In genomic region chr15:39228889-39229288, GRCh38 we compare ENCODE assay signal across 19 cellular contexts.
DNase-seq lines count a peak whose midpoint lies in the region; ATAC-seq, FAIRE-seq and TF ChIP-seq lines count a peak whose summit lies in the region.
"Had no signal": no experiment of that assay in that cellular context is flagged by ENCODE, and none has a peak within 500 bp of the region (broad histone marks: within the 10 kb centered on the region; RNA-seq: fewer than 3 reads in every experiment).

No MANE protein-coding gene starts in this region.

- no peaks in the 10 kb centered on the region for H3K23me2 ChIP-seq in H9 (ENCODE audit: insufficient read length, low read depth, low read length, poor library complexity, severe bottlenecking)

- H3K36me3 Mint-ChIP-seq in H9 (ENCODE audit: insufficient read depth in 1 of 3, low read depth in 3 of 3) = no peaks in the 10 kb centered on the region
- no peaks in the 10 kb centered on the region for H3K36me3 Mint-ChIP-seq in activated naive CD8-positive, alpha-beta T cell treated with anti-CD3 and anti-CD28 coated beads for 36 hours
- H3K36me3 Mint-ChIP-seq: CD4-positive, alpha-beta memory T cell had no signal

- no peak overlapping the region for H3K9ac ChIP-seq in H9 (ENCODE audit: extremely low read depth, insufficient read length, low read length)
- H3K9ac ChIP-seq in IMR-90 (ENCODE audit: low read depth, low read length) = no peak overlapping the region
- no peak overlapping the region for H3K9ac ChIP-seq in endothelial cell of umbilical vein (replicated peaks; ENCODE audit: extremely low read depth, insufficient read depth, low read length)
- H3K9ac ChIP-seq: GM23248 had no signal

- H2AFZ ChIP-seq in H9 (ENCODE audit: low read length) (no peak overlapping the region), IMR-90 (replicated peaks; ENCODE audit: low read length, poor library complexity) (no peak overlapping the region), endothelial cell of umbilical vein (ENCODE audit: low read depth, low read length) (no peak overlapping the region)
- H2AFZ ChIP-seq: GM23248 had no signal

- DNase-seq in H9 (no peak), IMR-90 (no peak), endothelial cell of umbilical vein (ENCODE audit: low read depth, low spot score) (no peak), myocyte (ENCODE audit: low read depth) (peak; percentile 59), heart left ventricle (no peak), putamen (ENCODE audit: low spot score) (no peak), psoas muscle (no peak)
- DNase-seq in activated naive CD8-positive, alpha-beta T cell treated with anti-CD3 and anti-CD28 coated beads for 36 hours = no peak
- DNase-seq: C1 segment of cervical spinal cord; Calu3; CD4-positive, alpha-beta memory T cell; COR-L47; DMS79 treated with DMSO at 0.1 percent for 48 hours; GF-D8; GM23248; HCEC 1CT had no signal

- CTCF ChIA-PET in IMR-90 (lab: Yijun Ruan, JAX) = no interaction called here
- CTCF ChIA-PET in endothelial cell of umbilical vein (lab: Charles Lee) = interaction anchor here (0.9 to 1.2 kb wide), 4 partner anchors 9 to 521 kb away, joined by 3 read pairs; no protein-coding TSS in a partner anchor

- H2BK5ac ChIP-seq in H9 (ENCODE audit: insufficient read length, low read length) = no peak overlapping the region
- no peak overlapping the region for H2BK5ac ChIP-seq in IMR-90 (ENCODE audit: low read depth, low read length, poor library complexity, severe bottlenecking)

- H3K27me3 ChIP-seq in H9 (ENCODE audit: insufficient read depth, low read length) (no peaks in the 10 kb centered on the region), IMR-90 (ENCODE audit: control insufficient read depth, insufficient read depth, low read length) (no peaks in the 10 kb centered on the region), endothelial cell of umbilical vein (ENCODE audit: control insufficient read depth in 2 of 2, insufficient read depth in 2 of 2, low read length in 2 of 2) (no peaks in the 10 kb centered on the region), heart left ventricle (no peaks in the 10 kb centered on the region), psoas muscle (ENCODE audit: insufficient read depth in 3 of 3, low read length in 2 of 3) (peaks cover 0 to 2% (median 0%) of the 10 kb centered on the region in 3 donors)

- H3K79me1 ChIP-seq in H9 (ENCODE audit: insufficient read depth, low read depth, low read length, poor library complexity, severe bottlenecking) (no peaks in the 10 kb centered on the region), IMR-90 (ENCODE audit: low read depth in 1 of 2, low read length in 2 of 2) (peaks cover 0 to 6% of the 10 kb centered on the region in 2 experiments; a peak in 1 of 4 replicates)

- no TSS peak for BruUV-seq in IMR-90 (replicated peaks; lab: Mats Ljungman, UMichigan)
- BruUV-seq in endothelial cell of umbilical vein (replicated peaks; lab: Mats Ljungman, UMichigan) = no TSS peak

- H3K9me3 ChIP-seq in H9 (ENCODE audit: control insufficient read depth, low read depth, low read length) (no peaks in the 10 kb centered on the region), IMR-90 (ENCODE audit: control insufficient read depth, insufficient read depth, low read length) (no peaks in the 10 kb centered on the region), endothelial cell of umbilical vein (replicated peaks; ENCODE audit: control insufficient read depth, insufficient read depth, low read length) (no peaks in the 10 kb centered on the region), heart left ventricle (no peaks in the 10 kb centered on the region), psoas muscle (no peaks in the 10 kb centered on the region)

- H2AK9ac ChIP-seq in IMR-90 (replicated peaks; ENCODE audit: low read depth, low read length, poor library complexity) = no peak overlapping the region

- in situ Hi-C loops in IMR-90 (cut with MboI; ENCODE audit: low sequenced_read_pairs) = no loop called here

- H3K4ac ChIP-seq in H9 (ENCODE audit: low read depth, low read length) (no peak overlapping the region), IMR-90 (ENCODE audit: low read depth, low read length) (peak overlapping the region; percentile 69)

- H3K14ac ChIP-seq in H9 (ENCODE audit: insufficient read depth, low read length) (no peak overlapping the region), IMR-90 (replicated peaks; ENCODE audit: low read depth, low read length) (peak overlapping the region; percentile 79; the same call in 1 of the 2 replicates)

- dilution Hi-C loops in IMR-90 (cut with HindIII; ENCODE audit: low sequenced_read_pairs, unreplicated experiment) = no loop called here
- dilution Hi-C loops in endothelial cell of umbilical vein (cut with MboI; ENCODE audit: extremely low pct_ligation_motif_present, low sequenced_read_pairs) = no loop called here

- H2AK5ac ChIP-seq in H9 (ENCODE audit: insufficient read length, low read length) (no peak overlapping the region), IMR-90 (ENCODE audit: low read depth, low read length) (peak overlapping the region; percentile 93)

- no peak overlapping the region for H3T11ph ChIP-seq in H9 (ENCODE audit: low read length)

- no peak overlapping the region for H3K4me3 ChIP-seq in IMR-90 (ENCODE audit: insufficient read depth, low read depth, low read length)
- no peak overlapping the region for H3K4me3 ChIP-seq in endothelial cell of umbilical vein (replicated peaks in 1 of 3; ENCODE audit: insufficient read depth in 1 of 3, low read depth in 1 of 3, low read length in 3 of 3)
- H3K4me3 ChIP-seq in heart left ventricle = no peak overlapping the region
- H3K4me3 ChIP-seq in psoas muscle = no peak overlapping the region
- H3K4me3 ChIP-seq: GM23248 had no signal

- H3K18ac ChIP-seq in H9 (ENCODE audit: insufficient read length, low read depth, low read length) (no peak overlapping the region), IMR-90 (ENCODE audit: low read depth, low read length) (0 out of 2 replicates have a peak overlapping the region, but pooled peaks have one; percentile 71)

- no peak overlapping the region for H4K5ac ChIP-seq in H9 (ENCODE audit: insufficient read length, low read depth, low read length)
- no peak overlapping the region for H4K5ac ChIP-seq in IMR-90 (ENCODE audit: low read depth, low read length)

- H3K4me2 ChIP-seq in H9 (ENCODE audit: insufficient read depth, insufficient read length, low read length) (no peak overlapping the region), IMR-90 (ENCODE audit: low read depth, low read length) (no peak overlapping the region), endothelial cell of umbilical vein (ENCODE audit: insufficient read depth, low read length) (no peak overlapping the region)

- peaks cover 4% of the 10 kb centered on the region; the same call in 1 of the 2 replicates for H3K4me1 ChIP-seq in H9 (ENCODE audit: insufficient read depth, low read length)
- H3K4me1 ChIP-seq in IMR-90 (ENCODE audit: control insufficient read depth, insufficient read depth, low read length) = peaks cover 16% of the 10 kb centered on the region
- H3K4me1 ChIP-seq in endothelial cell of umbilical vein (ENCODE audit: control insufficient read depth, extremely low read depth, insufficient read depth, low read length) = peaks cover 39% of the 10 kb centered on the region
- H3K4me1 ChIP-seq in heart left ventricle = peaks cover 0 to 9% (median 0%) of the 10 kb centered on the region in 12 donors
- no peaks in the 10 kb centered on the region for H3K4me1 ChIP-seq in psoas muscle

- TF ChIP-seq CTCF in H9 (conservative IDR thresholded peaks at IDR 0.05) (no peak), IMR-90 (conservative IDR thresholded peaks at IDR 0.05; ENCODE audit: low read depth, low read length) (no peak), endothelial cell of umbilical vein (IDR thresholded peaks at IDR 0.05; ENCODE audit: extremely low read depth in 1 of 2, insufficient read depth in 1 of 2, low read depth in 1 of 2, low read length in 2 of 2) (no peak), heart left ventricle (IDR thresholded peaks at IDR 0.05) (no peak), psoas muscle (IDR thresholded peaks at IDR 0.05) (no peak)

- no peak overlapping the region for H3K27ac Mint-ChIP-seq in H9
- H3K27ac Mint-ChIP-seq in activated naive CD8-positive, alpha-beta T cell treated with anti-CD3 and anti-CD28 coated beads for 36 hours = no peak overlapping the region
- H3K27ac Mint-ChIP-seq: CD4-positive, alpha-beta memory T cell had no signal

- H4K20me1 ChIP-seq in H9 (ENCODE audit: control insufficient read depth, insufficient read depth, insufficient read length) = no peaks in the 10 kb centered on the region
- no peaks in the 10 kb centered on the region for H4K20me1 ChIP-seq in IMR-90 (ENCODE audit: insufficient read depth, low read length)
- H4K20me1 ChIP-seq in endothelial cell of umbilical vein (replicated peaks; ENCODE audit: control insufficient read depth, extremely low read depth, insufficient read depth, low read length) = no peaks in the 10 kb centered on the region

- H3K9me1 ChIP-seq in IMR-90 (ENCODE audit: insufficient read depth, low read length) (peaks cover 13% of the 10 kb centered on the region), endothelial cell of umbilical vein (replicated peaks; ENCODE audit: control insufficient read depth, extremely low read depth, insufficient read depth, low read length) (no peaks in the 10 kb centered on the region)

- TF ChIP-seq POLR2A in IMR-90 (IDR thresholded peaks at IDR 0.05; ENCODE audit: low read depth, low read length) (no peak), endothelial cell of umbilical vein (IDR thresholded peaks at IDR 0.05; ENCODE audit: low read depth, low read length) (no peak), heart left ventricle (IDR thresholded peaks at IDR 0.05) (no peak)

- no peak overlapping the region for H3K4me3 Mint-ChIP-seq in H9
- H3K4me3 Mint-ChIP-seq in activated naive CD8-positive, alpha-beta T cell treated with anti-CD3 and anti-CD28 coated beads for 36 hours = no peak overlapping the region
- H3K4me3 Mint-ChIP-seq: CD4-positive, alpha-beta memory T cell had no signal

- H3K27ac ChIP-seq in H9 (ENCODE audit: insufficient read length, low read depth, low read length) (no peak overlapping the region), IMR-90 (ENCODE audit: insufficient read depth, low read length) (no peak overlapping the region), endothelial cell of umbilical vein (ENCODE audit: insufficient read depth, low read depth, low read length) (peak overlapping the region; percentile 93), heart left ventricle (no peak overlapping the region), psoas muscle (no peak overlapping the region)
- H3K27ac ChIP-seq: GM23248 had no signal

- TF ChIP-seq RAD21 in IMR-90 (IDR thresholded peaks at IDR 0.05; ENCODE audit: low read length) = no peak

- no peak overlapping the region for H3K23ac ChIP-seq in H9 (ENCODE audit: insufficient read length, low read depth, low read length)
- no peak overlapping the region; the same call in 1 of the 2 replicates for H3K23ac ChIP-seq in IMR-90 (ENCODE audit: low read depth, low read length)

- intact Hi-C loops in IMR-90 (cut with micrococcal nuclease) = no loop called here
- intact Hi-C loops in endothelial cell of umbilical vein (cut with micrococcal nuclease) = no loop called here
- intact Hi-C loops in heart left ventricle (cut with DNase I) = no loop called here
- intact Hi-C loops in psoas muscle (cut with DNase I) = no loop called here

- H3K79me2 ChIP-seq in H9 (ENCODE audit: insufficient read depth, low read length) = no peaks in the 10 kb centered on the region
- H3K79me2 ChIP-seq in endothelial cell of umbilical vein (ENCODE audit: control insufficient read depth, insufficient read depth, low read length) = no peaks in the 10 kb centered on the region

- FAIRE-seq in endothelial cell of umbilical vein (lab: Jason Lieb, UNC) = no peak
- FAIRE-seq: GM12891, GM18507, H1 had no signal

- WGBS in H9 (ENCODE audit: extremely low coverage, insufficient read length, low lambda C conversion rate) = no CpG with 5 or more reads among the region's 1 CpG
- no CpG with 5 or more reads among the region's 1 CpG for WGBS in IMR-90 (ENCODE audit: extremely low coverage in 2 of 2, insufficient read length in 1 of 2), 2 experiments
- WGBS in heart left ventricle, 4 donors = 97 to 100% (median 97%) methylated on average over 1 of the region's 1 CpG
- 95 to 100% (median 100%) methylated on average over 1 of the region's 1 CpG for WGBS in psoas muscle, 3 donors

- H3K9me3 Mint-ChIP-seq in H9 = peaks cover 2 to 4% of the 10 kb centered on the region in 2 experiments; a peak in 3 of 5 replicates
- peaks cover 1% of the 10 kb centered on the region for H3K9me3 Mint-ChIP-seq in activated naive CD8-positive, alpha-beta T cell treated with anti-CD3 and anti-CD28 coated beads for 36 hours

- H4K8ac ChIP-seq in H9 (replicated peaks; ENCODE audit: insufficient read length, low read depth, low read length) (no peak overlapping the region), IMR-90 (ENCODE audit: low read depth in 2 of 2, low read length in 2 of 2) (peak overlapping the region in 1 of 2 experiments; percentile 46; a peak in 1 of 4 replicates)

- H3K36me3 ChIP-seq in IMR-90 (ENCODE audit: control insufficient read depth, insufficient read depth, low read length) = no peaks in the 10 kb centered on the region
- no peaks in the 10 kb centered on the region for H3K36me3 ChIP-seq in endothelial cell of umbilical vein (ENCODE audit: control insufficient read depth in 2 of 2, extremely low read depth in 1 of 2, insufficient read depth in 2 of 2, low read length in 2 of 2)
- no peaks in the 10 kb centered on the region for H3K36me3 ChIP-seq in heart left ventricle
- no peaks in the 10 kb centered on the region for H3K36me3 ChIP-seq in psoas muscle (ENCODE audit: insufficient read depth in 1 of 2, low read depth in 1 of 2)

- POLR2A ChIA-PET in IMR-90 (lab: Charles Lee; ENCODE audit: unreplicated experiment) = interaction anchor here (0.5 kb wide), 1 partner anchor 352 kb away, joined by 3 read pairs; no protein-coding TSS in a partner anchor
- POLR2A ChIA-PET in endothelial cell of umbilical vein (lab: Charles Lee) = no interaction called here

- no peak overlapping the region for H2BK120ac ChIP-seq in H9 (ENCODE audit: low read depth, low read length, poor library complexity, severe bottlenecking)
- H2BK120ac ChIP-seq in IMR-90 (ENCODE audit: low read depth, low read length) = peak overlapping the region; percentile 82

- peak overlapping the region; percentile 82 for H2BK12ac ChIP-seq in H9 (ENCODE audit: insufficient read length, low read depth, low read length)

- H4K91ac ChIP-seq in H9 (ENCODE audit: insufficient read length, low read depth, low read length) (no peak overlapping the region), IMR-90 (ENCODE audit: insufficient read depth, low read depth, low read length) (peak overlapping the region; percentile 72)

- H2BK20ac ChIP-seq in H9 (ENCODE audit: low read depth, low read length, poor library complexity, severe bottlenecking) (no peak overlapping the region), IMR-90 (ENCODE audit: low read depth, low read length) (peak overlapping the region; percentile 77)

- no peak overlapping the region for H2BK15ac ChIP-seq in H9 (ENCODE audit: low read depth, low read length)
- H2BK15ac ChIP-seq in IMR-90 (ENCODE audit: low read depth, low read length) = peak overlapping the region; percentile 95; the same call in 2 of the 3 replicates

- H3K4me1 Mint-ChIP-seq in H9 = peaks cover 8% of the 10 kb centered on the region in 2 experiments
- H3K4me1 Mint-ChIP-seq in activated naive CD8-positive, alpha-beta T cell treated with anti-CD3 and anti-CD28 coated beads for 36 hours = no peaks in the 10 kb centered on the region
- H3K4me1 Mint-ChIP-seq: CD4-positive, alpha-beta memory T cell had no signal

- ATAC-seq in IMR-90 (ENCODE audit: low read depth) = no peak
- no peak for ATAC-seq in heart left ventricle
- no peak for ATAC-seq in psoas muscle

- no peak overlapping the region for H3K56ac ChIP-seq in H9 (ENCODE audit: insufficient read length, low read depth, low read length)
- H3K56ac ChIP-seq in IMR-90 (ENCODE audit: extremely low read depth, insufficient read depth, low read length) = no peak overlapping the region

- no peaks in the 10 kb centered on the region for H3K27me3 Mint-ChIP-seq in H9 (ENCODE audit: low read depth)
- H3K27me3 Mint-ChIP-seq in activated naive CD8-positive, alpha-beta T cell treated with anti-CD3 and anti-CD28 coated beads for 36 hours = peaks cover 13% of the 10 kb centered on the region
